8 cellular contexts compared by ENCODE assay signal in genomic region chr5:151612689-151613427, GRCh38. TPM values are rescaled to one million over a fixed set of nuclear protein-coding genes. Genes with fewer than 3 reads are reported as not detected.
DNase-seq lines count a peak whose midpoint lies in the region; ATAC-seq and TF ChIP-seq lines count a peak whose summit lies in the region.

No MANE protein-coding gene starts in this region.

- DNase-seq in G401 (ENCODE audit: low spot score) = peak; percentile 68
- DNase-seq in NCI-H510A (lab: John Stamatoyannopoulos, UW) = peak; percentile 31
- no peak for DNase-seq in chondrocyte (ENCODE audit: low spot score)
- peak; percentile 21 to 50 (median 36) for DNase-seq in stimulated activated CD4-positive, alpha-beta T cell treated with anti-CD3 and anti-CD28 coated beads, TNF-alpha, amount 100 ng/mL, for 24 hours (ENCODE audit: low read depth in 3 of 3)
- no peak for DNase-seq in SKM-1 (lab: John Stamatoyannopoulos, UW; ENCODE audit: unreplicated experiment)
- DNase-seq in upper lobe of left lung = no peak

- H3K36me3 Mint-ChIP-seq in chondrocyte (ENCODE audit: low read depth) = peaks cover 2% of the 10 kb centered on the region

- no peaks in the 10 kb centered on the region for H3K36me3 ChIP-seq in upper lobe of left lung

- no peak overlapping the region for H3K27ac ChIP-seq in upper lobe of left lung

- no peak for TF ChIP-seq EP300 in upper lobe of left lung (IDR thresholded peaks at IDR 0.05)

- no peak overlapping the region for H3K4me3 Mint-ChIP-seq in chondrocyte (ENCODE audit: unreplicated experiment)

- TF ChIP-seq POLR2A in upper lobe of left lung (IDR thresholded peaks at IDR 0.05) = no peak

- 31 to 32% methylated on average over 8 of the region's 8 CpGs for WGBS in upper lobe of left lung, 2 donors

- no peaks in the 10 kb centered on the region for H3K9me3 ChIP-seq in upper lobe of left lung

- in situ Hi-C loops in G401 (cut with HindIII; ENCODE audit: low sequenced_read_pairs) = no loop called here

- no peak overlapping the region for H3K4me3 ChIP-seq in upper lobe of left lung

- H3K27me3 ChIP-seq in upper lobe of left lung = no peaks in the 10 kb centered on the region

- H3K9me3 Mint-ChIP-seq in chondrocyte (ENCODE audit: low read depth) = peaks cover 5% of the 10 kb centered on the region

- ATAC-seq in GM21737 (IDR thresholded peaks at IDR 0.05; ENCODE audit: unreplicated experiment) = peak; percentile 88
- no peak for ATAC-seq in upper lobe of left lung (ENCODE audit: low FRiP score in 2 of 2)
- ATAC-seq in GM19467 (IDR thresholded peaks at IDR 0.05; ENCODE audit: unreplicated experiment) = no peak

- H3K27me3 Mint-ChIP-seq in chondrocyte (ENCODE audit: low read depth) = no peaks in the 10 kb centered on the region

- H3K4me1 Mint-ChIP-seq in chondrocyte (ENCODE audit: low read depth) = peaks cover 38% of the 10 kb centered on the region

- H3K27ac Mint-ChIP-seq in chondrocyte (ENCODE audit: unreplicated experiment) = peak overlapping the region; percentile 79

- H3K4me1 ChIP-seq in upper lobe of left lung = no peaks in the 10 kb centered on the region

- no peak for TF ChIP-seq CTCF in chondrocyte (IDR thresholded peaks at IDR 0.05)
- no peak for TF ChIP-seq CTCF in upper lobe of left lung (IDR thresholded peaks at IDR 0.05)

RNA-seq across cellular contexts. Expression of gene FAT2, which starts 21.7 kb away (rescaled TPM):
- not detected in 2 replicates for total RNA-seq in G401 (2014; rRNA removed; shearing (Covaris generic))
- total RNA-seq in chondrocyte = 2.2 to 20.9 TPM (median 2.3 TPM) in 3 replicates
- 1 to 10 TPM in 1 of 6 donors, under 1 TPM in 4, not detected in 1; under 0.01 to 2.3 (median 0.06) TPM for total RNA-seq in upper lobe of left lung

Comparison
In these comparisons a context has a peak if more than half of its experiments do, and no peak if none do; other contexts are left out.
1. DNase-seq: peak in G401 (single experiment), NCI-H510A (single experiment) and stimulated activated CD4-positive, alpha-beta T cell treated with anti-CD3 and anti-CD28 coated beads, TNF-alpha, amount 100 ng/mL, for 24 hours (3 of 3); none in chondrocyte (single experiment), SKM-1 (single experiment) and upper lobe of left lung (0 of 2).